ENCODE assay signal across 19 cellular contexts in genomic region chr6:72999995-73000394, GRCh38.
A peak's percentile ranks its signal among the peaks of the same experiment; 100 is the strongest.
DNase-seq lines count a peak whose midpoint lies in the region; ATAC-seq and TF ChIP-seq lines count a peak whose summit lies in the region.
"Had no signal": no experiment of that assay in that cellular context is flagged by ENCODE, and none has a peak within 500 bp of the region (broad histone marks: within the 10 kb centered on the region; RNA-seq: fewer than 3 reads in every experiment).

No MANE protein-coding gene starts in this region.

- no peak overlapping the region for H3K4me2 ChIP-seq in smooth muscle cell
- H3K4me2 ChIP-seq: BLaER1 treated with 17β-estradiol and CSF1 and Interleukin-3, amounts not matched to agents 10 nM and 100 nM had no signal

- H2AFZ ChIP-seq in smooth muscle cell (ENCODE audit: low read depth), result no peak overlapping the region

- peak in 8 of 14 donors; percentile 3 to 36 (median 20) for DNase-seq in C1 segment of cervical spinal cord (lab: John Stamatoyannopoulos, UW)
- DNase-seq in SJCRH30, result peak; percentile 4 to 36
- DNase-seq in globus pallidus (ENCODE audit: low spot score), result peak; percentile 76
- peak; percentile 90 for DNase-seq in pons (ENCODE audit: low spot score)
- DNase-seq in hepatic stellate cell (ENCODE audit: low spot score), result no peak
- DNase-seq in smooth muscle cell (lab: John Stamatoyannopoulos, UW; ENCODE audit: unreplicated experiment), result no peak
- DNase-seq: CD8-positive, alpha-beta memory T cell; DMS79 treated with DMSO at 0.1 percent for 48 hours; NCI-H1105 treated with DMSO at 0.1 percent for 48 hours; NCI-H1694; NCI-H510A; NCI-H748 treated with DMSO at 0.1 percent for 48 hours; NK-92 treated with Interleukin-12 subunit alpha and Interleukin-12 subunit beta, amount 100 ng/mL, for 24 hours; SHP77 had no signal

- H3K4me1 ChIP-seq in SJCRH30 (no peaks in the 10 kb centered on the region; the same call in 1 of the 2 replicates), smooth muscle cell (ENCODE audit: low read depth) (no peaks in the 10 kb centered on the region)
- H3K4me1 ChIP-seq: BLaER1 treated with 17β-estradiol and CSF1 and Interleukin-3, amounts not matched to agents 10 nM and 100 nM had no signal

- ATAC-seq in HG03521 (IDR thresholded peaks at IDR 0.05; ENCODE audit: unreplicated experiment) (no peak), HG03571 (IDR thresholded peaks at IDR 0.05; ENCODE audit: unreplicated experiment) (no peak)
- ATAC-seq: SK-N-SH treated with all-trans-retinoic acid at 6 μM for 48 hours had no signal

- H3K4me3 ChIP-seq in SJCRH30 (no peak overlapping the region), smooth muscle cell (no peak overlapping the region)
- H3K4me3 ChIP-seq: BLaER1 treated with 17β-estradiol and CSF1 and Interleukin-3, amounts not matched to agents 10 nM and 100 nM had no signal

- H3K9me3 ChIP-seq in SJCRH30 (replicated peaks) (no peaks in the 10 kb centered on the region), smooth muscle cell (replicated peaks; ENCODE audit: low read depth) (no peaks in the 10 kb centered on the region)
- H3K9me3 ChIP-seq: BLaER1 treated with 17β-estradiol and CSF1 and Interleukin-3, amounts not matched to agents 10 nM and 100 nM had no signal

- WGBS in smooth muscle cell (ENCODE audit: low lambda C conversion rate), result 86% methylated on average over 5 of the region's 5 CpGs

- H3K79me2 ChIP-seq in smooth muscle cell (ENCODE audit: low read depth), result no peaks in the 10 kb centered on the region

- no peak overlapping the region for H3K27ac ChIP-seq in SJCRH30
- H3K27ac ChIP-seq in smooth muscle cell (ENCODE audit: low read depth), result no peak overlapping the region
- H3K27ac ChIP-seq: BLaER1 treated with 17β-estradiol and CSF1 and Interleukin-3, amounts not matched to agents 10 nM and 100 nM; HL-60 had no signal

- no peak for TF ChIP-seq CTCF in smooth muscle cell (IDR thresholded peaks at IDR 0.05; ENCODE audit: borderline replicate concordance, insufficient read depth, poor library complexity, severe bottlenecking)

- no peaks in the 10 kb centered on the region for H3K27me3 ChIP-seq in SJCRH30
- no peaks in the 10 kb centered on the region for H3K27me3 ChIP-seq in smooth muscle cell (ENCODE audit: low read depth)
- H3K27me3 ChIP-seq: BLaER1 treated with 17β-estradiol and CSF1 and Interleukin-3, amounts not matched to agents 10 nM and 100 nM had no signal

- no peak overlapping the region for H3K9ac ChIP-seq in smooth muscle cell (ENCODE audit: low read depth)
- H3K9ac ChIP-seq: BLaER1 treated with 17β-estradiol and CSF1 and Interleukin-3, amounts not matched to agents 10 nM and 100 nM had no signal

- H3F3A ChIP-seq in smooth muscle cell (ENCODE audit: low read depth), result no peaks in the 10 kb centered on the region

- H4K20me1 ChIP-seq in smooth muscle cell (ENCODE audit: low read depth), result no peaks in the 10 kb centered on the region

- H3K36me3 ChIP-seq in SJCRH30 (no peaks in the 10 kb centered on the region), smooth muscle cell (ENCODE audit: low read depth) (no peaks in the 10 kb centered on the region)

Comparison
In these comparisons a context has a peak if more than half of its experiments do, and no peak if none do; other contexts are left out.
1. DNase-seq: peak in C1 segment of cervical spinal cord (8 of 14), SJCRH30 (2 of 2), globus pallidus (single experiment) and pons (single experiment); none in hepatic stellate cell (single experiment) and smooth muscle cell (single experiment).